Comparison of ENCODE assay signal across 20 cellular contexts in the genomic region with DNA sequence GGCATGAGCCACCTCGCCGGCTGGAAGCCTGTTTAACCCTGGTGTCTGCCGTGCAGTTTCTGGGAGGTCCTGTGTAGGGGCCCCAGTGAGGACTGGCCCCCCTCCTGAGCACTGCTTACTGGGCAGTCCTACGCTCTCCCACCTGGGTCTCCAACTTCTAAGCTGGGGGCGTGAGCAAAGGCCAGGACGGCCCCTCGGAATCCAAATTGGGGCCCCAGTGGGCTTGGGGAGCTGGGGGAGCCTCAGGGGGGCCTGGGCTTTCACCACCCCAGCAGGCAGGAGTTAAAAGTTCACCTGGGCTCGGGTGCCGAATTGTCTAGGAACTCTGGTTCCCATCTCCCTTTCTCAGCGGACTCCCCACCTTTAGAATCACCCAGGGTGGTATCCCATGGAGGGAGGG. TPM values are rescaled to one million over a fixed set of nuclear protein-coding genes. Genes with fewer than 3 reads are reported as not detected.
DNase-seq lines count a peak whose midpoint lies in the region; TF ChIP-seq lines count a peak whose summit lies in the region.
"Had no signal": no experiment of that assay in that cellular context is flagged by ENCODE, and none has a peak within 500 bp of the region (broad histone marks: within the 10 kb centered on the region; RNA-seq: fewer than 3 reads in every experiment).

No MANE protein-coding gene starts in this region.

- WGBS in endodermal cell (ENCODE audit: insufficient coverage in 1 of 2, insufficient read length in 1 of 2), 2 experiments, result 88 to 91% methylated on average over 7 to 10 of the region's 10 CpGs

- H3K27ac ChIP-seq in BLaER1 (no peak overlapping the region), HEK293 (ENCODE audit: extremely low read depth, low read depth, low read length) (no peak overlapping the region), endodermal cell (ENCODE audit: low read depth, low read length) (no peak overlapping the region)
- H3K27ac ChIP-seq: C4-2B had no signal

- DNase-seq in endodermal cell, result no peak
- DNase-seq in progenitor cell of endocrine pancreas (ENCODE audit: low spot score, unreplicated experiment), result no peak
- DNase-seq in NCI-H526 (lab: John Stamatoyannopoulos, UW), result no peak
- DNase-seq in SW480 (ENCODE audit: low spot score), result no peak
- no peak for DNase-seq in cortex of kidney (lab: John Stamatoyannopoulos, UW)
- DNase-seq: 8988T; ACHN; AML-193; Caco-2; CD4-positive, CD25-positive, alpha-beta regulatory T cell; DMS153; DND-41; GOT3 had no signal

- H3K4me2 ChIP-seq in BLaER1, result peak overlapping the region; percentile 79
- H3K4me2 ChIP-seq: A549 had no signal

- CTCF ChIA-PET in HEK293 (lab: Yijun Ruan, JAX), result interaction anchor here (0.6 to 1.0 kb wide), 2 partner anchors 16 to 137 kb away, joined by 3 read pairs; no protein-coding TSS in a partner anchor

- POLR2A ChIA-PET in HEK293 (lab: Yijun Ruan, JAX), result interaction anchor here (0.6 kb wide), 1 partner anchor 1168 kb away, joined by 3 read pairs; no protein-coding TSS in a partner anchor

- H3K36me3 ChIP-seq in BLaER1 (no peaks in the 10 kb centered on the region), HEK293 (ENCODE audit: control insufficient read depth in 2 of 2, insufficient read depth in 1 of 2, low read length in 2 of 2) (no peaks in the 10 kb centered on the region), endodermal cell (ENCODE audit: control insufficient read depth, insufficient read depth, low read length) (no peaks in the 10 kb centered on the region)
- H3K36me3 ChIP-seq: BE2C, HAP-1 had no signal

- H3K27me3 Mint-ChIP-seq in endodermal cell (ENCODE audit: insufficient read depth) (no peaks in the 10 kb centered on the region), progenitor cell of endocrine pancreas (peaks cover 4% of the 10 kb centered on the region)
- H3K27me3 Mint-ChIP-seq: CD4-positive, CD25-positive, alpha-beta regulatory T cell had no signal

- no peak for TF ChIP-seq CTCF in HEK293 (tag by site-specific recombination; IDR thresholded peaks at IDR 0.05)
- TF ChIP-seq CTCF in endodermal cell (conservative IDR thresholded peaks at IDR 0.05), result no peak
- no peak for TF ChIP-seq CTCF in progenitor cell of endocrine pancreas (IDR thresholded peaks at IDR 0.05; ENCODE audit: unreplicated experiment)

- H3K9me3 Mint-ChIP-seq in endodermal cell (no peaks in the 10 kb centered on the region), progenitor cell of endocrine pancreas (ENCODE audit: low read depth) (no peaks in the 10 kb centered on the region)
- H3K9me3 Mint-ChIP-seq: CD4-positive, CD25-positive, alpha-beta regulatory T cell; CD8-positive, alpha-beta T cell had no signal

- no peaks in the 10 kb centered on the region for H4K20me1 ChIP-seq in BLaER1

- H3K27ac Mint-ChIP-seq in endodermal cell, result peak overlapping the region; percentile 64
- peak overlapping the region; percentile 17 for H3K27ac Mint-ChIP-seq in progenitor cell of endocrine pancreas
- H3K27ac Mint-ChIP-seq: CD4-positive, CD25-positive, alpha-beta regulatory T cell; CD8-positive, alpha-beta T cell had no signal

- H3K9me3 ChIP-seq in BLaER1 (no peaks in the 10 kb centered on the region), HEK293 (ENCODE audit: control insufficient read depth, insufficient read depth, low read depth, low read length) (no peaks in the 10 kb centered on the region), endodermal cell (ENCODE audit: control insufficient read depth, low read length) (no peaks in the 10 kb centered on the region)
- H3K9me3 ChIP-seq: A549, BE2C, Caco-2, HAP-1 had no signal

- H3K4me3 Mint-ChIP-seq in endodermal cell, result no peak overlapping the region
- no peak overlapping the region for H3K4me3 Mint-ChIP-seq in progenitor cell of endocrine pancreas (ENCODE audit: low read depth)
- H3K4me3 Mint-ChIP-seq: CD4-positive, CD25-positive, alpha-beta regulatory T cell; CD8-positive, alpha-beta T cell had no signal

- H3K9ac ChIP-seq in BLaER1 (0 out of 2 replicates have a peak overlapping the region, but pooled peaks have one; percentile 22), endodermal cell (ENCODE audit: extremely low read depth, low read length, poor library complexity, severe bottlenecking) (no peak overlapping the region)

- H3K4me1 Mint-ChIP-seq in endodermal cell (peaks cover 5% of the 10 kb centered on the region), progenitor cell of endocrine pancreas (ENCODE audit: low read depth) (peaks cover 7% of the 10 kb centered on the region)

- H3K27me3 ChIP-seq in BLaER1 (peaks cover 11% of the 10 kb centered on the region; the same call in 1 of the 2 replicates), endodermal cell (ENCODE audit: control insufficient read depth, insufficient read depth, low read length, poor library complexity, severe bottlenecking) (no peaks in the 10 kb centered on the region)
- H3K27me3 ChIP-seq: BE2C had no signal

- H3K36me3 Mint-ChIP-seq in endodermal cell (ENCODE audit: low read depth) (no peaks in the 10 kb centered on the region), progenitor cell of endocrine pancreas (ENCODE audit: insufficient read depth) (no peaks in the 10 kb centered on the region)
- H3K36me3 Mint-ChIP-seq: CD4-positive, CD25-positive, alpha-beta regulatory T cell; CD8-positive, alpha-beta T cell had no signal

- H3K4me1 ChIP-seq in BLaER1 (peaks cover 63% of the 10 kb centered on the region), HEK293 (ENCODE audit: control insufficient read depth, insufficient read depth, low read length) (no peaks in the 10 kb centered on the region), endodermal cell (ENCODE audit: control insufficient read depth, insufficient read depth, low read length) (no peaks in the 10 kb centered on the region)
- H3K4me1 ChIP-seq: HAP-1 had no signal

- H3K4me3 ChIP-seq in BLaER1 (no peak overlapping the region), HEK293 (ENCODE audit: low read depth, low read length) (no peak overlapping the region), endodermal cell (ENCODE audit: low read length) (no peak overlapping the region)
- H3K4me3 ChIP-seq: A549, HAP-1 had no signal

TF ChIP-seq in HEK293, 187 proteins besides CTCF, POLR2A, EP300 and RAD21:
- TF ChIP-seq GLIS1 (tag by site-specific recombination; IDR thresholded peaks at IDR 0.05) (peak; percentile 70), ZEB2 (tag by site-specific recombination; IDR thresholded peaks at IDR 0.05) (no peak), ZIC2 (tag by site-specific recombination; IDR thresholded peaks at IDR 0.05) (peak; percentile 66), ZNF132 (tag by site-specific recombination; IDR thresholded peaks at IDR 0.05; ENCODE audit: borderline replicate concordance) (no peak), ZNF311 (tag by site-specific recombination; IDR thresholded peaks at IDR 0.05; ENCODE audit: borderline replicate concordance) (no peak), ZBTB1 (tag by site-specific recombination; IDR thresholded peaks at IDR 0.05) (no peak), YY2 (tag by site-specific recombination; IDR thresholded peaks at IDR 0.05) (no peak), HOXC10 (CRISPR knock-in tag; IDR thresholded peaks at IDR 0.05) (no peak)
TF ChIP-seq in HEK293: peak in this region for 2.

RNA-seq across cellular contexts. Expression of gene SLC38A10, which starts 7.2 kb away (rescaled TPM):
- 10 to 100 TPM; 60.2 to 90.3 TPM for total RNA-seq in endodermal cell
- 30.6 TPM for polyA plus RNA-seq in endodermal cell (2013, experiment 1 of 2)
- polyA plus RNA-seq in endodermal cell (2013, experiment 2 of 2), result 33.5 TPM
- 128 and 130 TPM in 2 replicates for total RNA-seq in progenitor cell of endocrine pancreas
